ENCODE assay signal across 19 cellular contexts in genomic region chr2:65574911-65575444, GRCh38.
A peak's percentile ranks its signal among the peaks of the same experiment; 100 is the strongest.
DNase-seq lines count a peak whose midpoint lies in the region; ATAC-seq and TF ChIP-seq lines count a peak whose summit lies in the region.
"Had no signal": no experiment of that assay in that cellular context is flagged by ENCODE, and none has a peak within 500 bp of the region (broad histone marks: within the 10 kb centered on the region; RNA-seq: fewer than 3 reads in every experiment).

No MANE protein-coding gene starts in this region.

- no peak overlapping the region for H2BK120ac ChIP-seq in trophoblast cell (ENCODE audit: insufficient read depth, low read length, poor library complexity)

- H3K9ac ChIP-seq in fibroblast of lung (ENCODE audit: insufficient read depth, low read length), result no peak overlapping the region
- H3K9ac ChIP-seq in trophoblast cell (ENCODE audit: low read length), result no peak overlapping the region

- no peak overlapping the region for H2AK5ac ChIP-seq in trophoblast cell (ENCODE audit: low read length)

- H3K9me3 ChIP-seq in fibroblast of lung (ENCODE audit: control insufficient read depth, insufficient read depth, low read depth, low read length) (no peaks in the 10 kb centered on the region), trophoblast cell (ENCODE audit: insufficient read depth, low read depth, low read length) (no peaks in the 10 kb centered on the region)

- peak; percentile 19 for DNase-seq in Ammon's horn (ENCODE audit: low spot score)
- DNase-seq in KBM-7, result peak; percentile 31
- DNase-seq in fibroblast of lung (ENCODE audit: low read depth in 2 of 2), result no peak
- DNase-seq in trophoblast cell, result no peak
- DNase-seq in T-helper 9 cell, result no peak
- DNase-seq: activated CD4-positive, alpha-beta T cell treated with anti-CD3 and anti-CD28 coated beads, Interleukin-2, amount 10 ng/mL, durations not matched to agents 24 days and 14 days; activated naive CD4-positive, alpha-beta T cell treated with Interleukin-2 at 50 U/mL for 16 hours; COR-L47; erythroblast; mammary epithelial cell; MV-4-11; NCI-H2029 treated with DMSO at 0.1 percent for 48 hours; NCI-H524; nephron progenitor cell; retina had no signal

- H4K12ac ChIP-seq in trophoblast cell (ENCODE audit: low read depth, low read length), result no peak overlapping the region

- peak overlapping the region; percentile 24 for H4K91ac ChIP-seq in trophoblast cell (ENCODE audit: low read depth, low read length)

- H3K27me3 ChIP-seq in fibroblast of lung (ENCODE audit: control insufficient read depth, insufficient read depth, low read length) (no peaks in the 10 kb centered on the region), trophoblast cell (ENCODE audit: insufficient read depth, low read length) (no peaks in the 10 kb centered on the region)

- H3K4ac ChIP-seq in trophoblast cell (ENCODE audit: low read depth, low read length), result no peak overlapping the region

- peak overlapping the region; percentile 58 for H2BK12ac ChIP-seq in trophoblast cell (ENCODE audit: low read length)

- H3K79me2 ChIP-seq in fibroblast of lung (ENCODE audit: control insufficient read depth, insufficient read depth, low read length), result no peaks in the 10 kb centered on the region
- H3K79me2 ChIP-seq in trophoblast cell (ENCODE audit: control insufficient read depth, insufficient read depth, low read length, poor library complexity), result no peaks in the 10 kb centered on the region

- H3K18ac ChIP-seq in trophoblast cell (ENCODE audit: low read length), result no peak overlapping the region

- no peak overlapping the region for H3K23ac ChIP-seq in trophoblast cell (ENCODE audit: low read length)

- H2AFZ ChIP-seq in fibroblast of lung (ENCODE audit: low read length) (peak overlapping the region; percentile 27), trophoblast cell (ENCODE audit: insufficient read depth, low read length, poor library complexity) (no peak overlapping the region)

- H3K27ac ChIP-seq in fibroblast of lung (ENCODE audit: insufficient read depth, low read length) (peak overlapping the region; percentile 18), trophoblast cell (ENCODE audit: low read depth, low read length) (no peak overlapping the region)

- H3K14ac ChIP-seq in trophoblast cell (ENCODE audit: low read length), result no peak overlapping the region

- in situ Hi-C loops in KBM-7 (cut with MboI; ENCODE audit: low pct_unique_long_range_greater_than_20kb, low sequenced_read_pairs), result loop anchor here (25.0 kb wide), 1 partner anchor 513 kb away; the partner anchor contains the start of gene CEP68

- H3K36me3 ChIP-seq in fibroblast of lung (ENCODE audit: control insufficient read depth, insufficient read depth, low read length) (no peaks in the 10 kb centered on the region), trophoblast cell (ENCODE audit: control insufficient read depth in 1 of 2, insufficient read depth in 2 of 2, low read length in 2 of 2) (no peaks in the 10 kb centered on the region)

- no CpG with 5 or more reads among the region's 5 CpGs for WGBS in trophoblast cell (ENCODE audit: extremely low coverage, insufficient coverage, insufficient read length)

- H3K79me1 ChIP-seq in trophoblast cell (ENCODE audit: low read length), result peaks cover 12% of the 10 kb centered on the region

- ATAC-seq in HG02973 (IDR thresholded peaks at IDR 0.05; ENCODE audit: unreplicated experiment) (no peak), esophagus mucosa (no peak), HG02798 (IDR thresholded peaks at IDR 0.05; ENCODE audit: poor library complexity, unreplicated experiment) (no peak)

- no peak overlapping the region for H4K8ac ChIP-seq in trophoblast cell (ENCODE audit: low read depth, low read length)

- no peak for TF ChIP-seq CTCF in fibroblast of lung (conservative IDR thresholded peaks at IDR 0.05 in 1 of 2, IDR thresholded peaks at IDR 0.05 in 1 of 2; ENCODE audit: low read depth in 1 of 2, low read length in 2 of 2)

- no peaks in the 10 kb centered on the region for H4K20me1 ChIP-seq in fibroblast of lung (ENCODE audit: control insufficient read depth, extremely low read depth, insufficient read depth, low read length)

- no peak overlapping the region for H3K4me3 ChIP-seq in fibroblast of lung (replicated peaks in 1 of 4; ENCODE audit: control extremely low read depth in 1 of 4, insufficient read depth in 1 of 4, low read depth in 3 of 4, low read length in 4 of 4)
- H3K4me3 ChIP-seq in trophoblast cell (ENCODE audit: low read depth, low read length), result no peak overlapping the region
- H3K4me3 ChIP-seq: coronary artery had no signal

- H3K4me1 ChIP-seq in fibroblast of lung (ENCODE audit: control insufficient read depth, extremely low read depth, insufficient read depth, low read length), result peaks cover 10% of the 10 kb centered on the region
- H3K4me1 ChIP-seq in trophoblast cell (ENCODE audit: control insufficient read depth in 1 of 2, insufficient read depth in 2 of 2, low read length in 2 of 2), result peaks cover 12% of the 10 kb centered on the region in 2 experiments

- H2BK5ac ChIP-seq in trophoblast cell (ENCODE audit: low read depth, low read length, poor library complexity), result no peak overlapping the region

- H3K4me2 ChIP-seq in fibroblast of lung (ENCODE audit: extremely low read depth, insufficient read depth, low read length), result no peak overlapping the region
- no peak overlapping the region for H3K4me2 ChIP-seq in trophoblast cell (ENCODE audit: low read length)

Comparison
In these comparisons a context has a peak if more than half of its experiments do, and no peak if none do; other contexts are left out.
1. DNase-seq: peak in Ammon's horn (single experiment) and KBM-7 (single experiment); none in fibroblast of lung (0 of 2), trophoblast cell (0 of 2) and T-helper 9 cell (single experiment).